1 cellular context compared by ENCODE assay signal in the genomic region with DNA sequence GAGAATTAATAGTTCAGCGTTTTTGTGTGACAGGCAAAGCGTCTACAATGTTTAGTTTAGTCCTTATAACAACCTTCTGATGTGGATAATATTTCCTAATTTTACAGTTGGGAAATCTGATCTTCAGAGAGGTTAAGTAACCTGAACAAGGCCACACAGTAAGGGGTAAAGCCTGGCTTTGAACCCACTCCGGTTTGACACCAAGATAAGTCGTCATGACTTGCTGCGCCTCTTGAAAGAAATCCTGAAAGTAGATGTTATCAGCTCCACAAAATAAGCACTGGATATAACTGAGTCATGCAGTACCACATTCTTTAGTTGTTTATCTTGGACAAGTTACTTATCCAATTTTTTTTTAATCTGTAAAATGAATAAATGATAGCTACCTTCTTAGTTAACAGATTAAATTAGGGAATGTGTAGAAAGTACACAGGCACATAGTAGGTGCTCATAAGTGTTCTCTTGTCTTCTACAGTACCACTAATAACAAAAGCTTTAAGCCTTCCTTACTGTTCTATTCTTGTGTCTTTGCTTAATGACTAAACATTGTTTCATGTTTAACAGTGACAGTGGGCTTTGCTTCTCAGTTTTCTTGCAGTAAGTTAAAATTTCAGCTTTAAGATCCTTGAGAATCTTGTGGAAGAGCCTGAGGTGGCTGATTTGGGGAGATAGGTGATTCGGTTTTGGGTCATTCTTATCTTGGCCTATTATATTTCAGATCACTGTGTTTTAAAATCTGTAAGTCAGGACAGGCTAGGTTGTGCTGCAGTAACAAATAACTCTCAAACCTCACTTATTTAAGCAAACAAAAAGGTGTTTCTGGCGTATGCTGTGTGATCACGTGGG.
TF ChIP-seq lines count a peak whose summit lies in the region.

No MANE protein-coding gene starts in this region.

TF ChIP-seq in A549, 52 proteins besides CTCF, POLR2A, EP300 and RAD21 (continued from another document):
- TF ChIP-seq, protein P1, sequence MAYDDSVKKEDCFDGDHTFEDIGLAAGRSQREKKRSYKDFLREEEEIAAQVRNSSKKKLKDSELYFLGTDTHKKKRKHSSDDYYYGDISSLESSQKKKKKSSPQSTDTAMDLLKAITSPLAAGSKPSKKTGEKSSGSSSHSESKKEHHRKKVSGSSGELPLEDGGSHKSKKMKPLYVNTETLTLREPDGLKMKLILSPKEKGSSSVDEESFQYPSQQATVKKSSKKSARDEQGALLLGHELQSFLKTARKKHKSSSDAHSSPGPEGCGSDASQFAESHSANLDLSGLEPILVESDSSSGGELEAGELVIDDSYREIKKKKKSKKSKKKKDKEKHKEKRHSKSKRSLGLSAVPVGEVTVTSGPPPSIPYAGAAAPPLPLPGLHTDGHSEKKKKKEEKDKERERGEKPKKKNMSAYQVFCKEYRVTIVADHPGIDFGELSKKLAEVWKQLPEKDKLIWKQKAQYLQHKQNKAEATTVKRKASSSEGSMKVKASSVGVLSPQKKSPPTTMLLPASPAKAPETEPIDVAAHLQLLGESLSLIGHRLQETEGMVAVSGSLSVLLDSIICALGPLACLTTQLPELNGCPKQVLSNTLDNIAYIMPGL (CRISPR knock-in tag; IDR thresholded peaks at IDR 0.05; ENCODE audit: borderline replicate concordance), result no peak
- TF ChIP-seq BHLHE40 (IDR thresholded peaks at IDR 0.05; ENCODE audit: low read depth, low read length), result no peak
- no peak for TF ChIP-seq SREBF2 (IDR thresholded peaks at IDR 0.05)
- TF ChIP-seq, protein P2, sequence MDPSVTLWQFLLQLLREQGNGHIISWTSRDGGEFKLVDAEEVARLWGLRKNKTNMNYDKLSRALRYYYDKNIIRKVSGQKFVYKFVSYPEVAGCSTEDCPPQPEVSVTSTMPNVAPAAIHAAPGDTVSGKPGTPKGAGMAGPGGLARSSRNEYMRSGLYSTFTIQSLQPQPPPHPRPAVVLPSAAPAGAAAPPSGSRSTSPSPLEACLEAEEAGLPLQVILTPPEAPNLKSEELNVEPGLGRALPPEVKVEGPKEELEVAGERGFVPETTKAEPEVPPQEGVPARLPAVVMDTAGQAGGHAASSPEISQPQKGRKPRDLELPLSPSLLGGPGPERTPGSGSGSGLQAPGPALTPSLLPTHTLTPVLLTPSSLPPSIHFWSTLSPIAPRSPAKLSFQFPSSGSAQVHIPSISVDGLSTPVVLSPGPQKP (IDR thresholded peaks at IDR 0.05; ENCODE audit: low read depth, low read length), result no peak
- TF ChIP-seq HOXB5 (CRISPR knock-in tag; IDR thresholded peaks at IDR 0.05), result no peak
